ENCODE assay signal across 8 cellular contexts in genomic region chr19:14571695-14572490, GRCh38. TPM values are rescaled to one million over a fixed set of nuclear protein-coding genes. Genes with fewer than 3 reads are reported as not detected.
DNase-seq lines count a peak whose midpoint lies in the region; ATAC-seq and TF ChIP-seq lines count a peak whose summit lies in the region.

Gene NDUFB7 (minus strand): TSS chr19:14572066. CDS start chr19:14572000, 66 bp downstream.

- peak within 1 kb of the TSS; percentile 86 for H3K4me2 ChIP-seq in PC-3 (ENCODE audit: low read length)

- H3K36me3 ChIP-seq in PC-3 (ENCODE audit: low read depth, low read length) (no peaks in the 10 kb centered on the region), mucosa of stomach (ENCODE audit: control insufficient read depth, insufficient read depth, low read length) (no peaks in the 10 kb centered on the region)

- H3K9ac ChIP-seq in PC-3 (ENCODE audit: low read length) (peak within 1 kb of the TSS; percentile 98), mucosa of stomach (ENCODE audit: low read length) (peak within 1 kb of the TSS; percentile 92)

- H4K20me1 ChIP-seq in PC-3 (ENCODE audit: low read length) = no peaks in the 10 kb centered on the region

- peak; percentile 77 for DNase-seq in DMS53 treated with DMSO at 0.1 percent for 48 hours (lab: John Stamatoyannopoulos, UW; ENCODE audit: unreplicated experiment)
- DNase-seq in Jurkat, Clone E6-1 (ENCODE audit: low read depth, low spot score) = peak; percentile 92
- peak; percentile 97 for DNase-seq in PC-3
- DNase-seq in activated T-cell treated with anti-CD3 and anti-CD28 coated beads, Interleukin-2, amount 50 U/mL, for 1 hour = peak; percentile 86
- peak; percentile 95 for DNase-seq in erythroblast (lab: John Stamatoyannopoulos, UW)
- peak; percentile 68 to 74 for DNase-seq in stimulated activated CD8-positive, alpha-beta memory T cell treated with anti-CD3 and anti-CD28 coated beads, Interleukin-7, amount 100 ng/mL, for 1 hour (ENCODE audit: low read depth in 2 of 2)

- H3K4me3 ChIP-seq in Jurkat, Clone E6-1 (ENCODE audit: low read length) = peak within 1 kb of the TSS; percentile 96
- H3K4me3 ChIP-seq in PC-3 (ENCODE audit: low read length) (peak within 1 kb of the TSS; percentile 100), mucosa of stomach (ENCODE audit: low read length) (peak within 1 kb of the TSS; percentile 99)

- H3K4me1 ChIP-seq in PC-3 (ENCODE audit: insufficient read depth, low read length) = peaks cover 13% of the 10 kb centered on the region
- peaks cover 20% of the 10 kb centered on the region for H3K4me1 ChIP-seq in mucosa of stomach (ENCODE audit: control insufficient read depth, insufficient read depth, low read length)

- POLR2A ChIA-PET in PC-3 (lab: Charles Lee; ENCODE audit: unreplicated experiment) = interaction anchor here (0.6 to 0.7 kb wide), 2 partner anchors 10 to 114 kb away, joined by 3 read pairs; no protein-coding TSS in a partner anchor

- no peaks in the 10 kb centered on the region for H3K9me2 ChIP-seq in PC-3 (replicated peaks; ENCODE audit: low read length)

- CTCF ChIA-PET in PC-3 (lab: Charles Lee) = interaction anchor here (0.7 to 4.8 kb wide), 3 partner anchors 15 to 115 kb away, joined by 3 to 147 read pairs (median 3); no protein-coding TSS in a partner anchor

- no peaks in the 10 kb centered on the region for H3F3A ChIP-seq in PC-3 (ENCODE audit: low read length, unreplicated experiment)

- peak within 1 kb of the TSS; percentile 98 for H2AFZ ChIP-seq in PC-3 (ENCODE audit: low read length)

- intact Hi-C loops in PC-3 (cut with micrococcal nuclease) = no loop called here

- H3K9me3 ChIP-seq in PC-3 (ENCODE audit: low read length) (no peaks in the 10 kb centered on the region), mucosa of stomach (ENCODE audit: control insufficient read depth, low read length) (no peaks in the 10 kb centered on the region)

- H3K27me3 ChIP-seq in PC-3 (ENCODE audit: low read length) (no peaks in the 10 kb centered on the region), mucosa of stomach (ENCODE audit: control insufficient read depth, insufficient read depth, low read length) (no peaks in the 10 kb centered on the region)

- BruUV-seq in PC-3 (replicated peaks; lab: Mats Ljungman, UMichigan) = no TSS peak

- peak; percentile 84 for TF ChIP-seq CTCF in PC-3 (conservative IDR thresholded peaks at IDR 0.05; ENCODE audit: low read depth, low read length)

- peaks cover 32% of the 10 kb centered on the region for H3K79me2 ChIP-seq in PC-3 (ENCODE audit: low read length)

- peak within 1 kb of the TSS; percentile 66 for H3K27ac ChIP-seq in PC-3 (ENCODE audit: low read length)

- TF ChIP-seq POLR2A in erythroblast (IDR thresholded peaks at IDR 0.05; ENCODE audit: low read length) = peak; percentile 75

- ATAC-seq in GM21619 (IDR thresholded peaks at IDR 0.05; ENCODE audit: unreplicated experiment) = peak; percentile 76
- ATAC-seq in PC-3 = peak; percentile 92

RNA-seq across cellular contexts. Expression of gene NDUFB7, which starts in this region (rescaled TPM):
- polyA plus RNA-seq in Jurkat, Clone E6-1 (2012; ENCODE audit: insufficient read depth, insufficient read length) = 215 TPM
- total RNA-seq in PC-3 (2014; rRNA removed) = 1,095 and 1,098 TPM in 2 replicates

Comparison
In these comparisons a context has a peak if more than half of its experiments do, and no peak if none do; other contexts are left out.
1. Peak in every context shown above with its lines: DNase-seq, ATAC-seq, H3K4me3 ChIP-seq and H3K27ac ChIP-seq.